Comparison of ENCODE assay signal across 8 cellular contexts in the genomic region with DNA sequence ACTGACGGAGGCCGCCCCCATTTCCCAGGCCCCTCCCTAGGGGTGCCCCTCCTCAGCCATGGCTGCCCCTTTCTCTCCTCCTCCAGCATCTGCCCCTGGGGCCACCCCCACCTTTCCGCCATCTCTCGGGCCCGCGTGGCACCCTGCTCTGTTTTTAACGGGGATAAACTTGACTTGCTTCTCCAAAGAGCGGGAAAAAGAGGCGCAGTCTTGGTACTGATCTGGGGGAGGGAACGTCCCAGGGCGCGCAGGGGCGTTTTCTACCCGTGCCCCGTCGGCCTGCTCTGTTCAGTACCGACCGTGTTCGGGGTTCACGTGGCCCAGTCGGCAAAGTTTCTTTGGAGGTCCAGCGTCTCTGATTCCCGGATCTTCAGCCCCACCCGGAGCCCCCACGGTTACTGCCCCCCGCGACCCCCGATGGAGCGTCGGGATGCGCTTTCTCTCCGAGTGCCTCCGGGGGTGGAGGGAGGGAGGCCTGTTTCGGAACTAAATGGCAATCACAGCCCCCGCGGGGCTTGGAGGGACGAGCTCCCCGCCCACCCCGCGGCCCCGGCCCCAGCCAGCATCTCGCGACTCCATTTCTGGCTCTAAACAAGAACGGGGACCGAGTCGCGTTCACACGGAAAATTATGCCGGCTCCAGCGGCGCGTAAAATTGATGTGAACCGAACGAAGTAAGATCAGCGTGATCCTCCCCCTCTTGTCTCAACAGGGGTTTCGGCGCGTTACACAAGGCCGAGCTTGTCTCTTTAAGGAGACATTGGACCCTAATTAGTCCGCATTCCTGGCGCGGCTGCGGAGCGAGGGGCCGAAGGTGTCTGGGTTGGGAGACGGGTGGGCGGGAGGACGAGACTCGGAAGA. TPM values are rescaled to one million over a fixed set of nuclear protein-coding genes. Genes with fewer than 3 reads are reported as not detected.
DNase-seq lines count a peak whose midpoint lies in the region; ATAC-seq and TF ChIP-seq lines count a peak whose summit lies in the region.

No MANE protein-coding gene starts in this region.

- H3K4me1 ChIP-seq in upper lobe of right lung = peaks cover 23% of the 10 kb centered on the region

- peak overlapping the region; percentile 38 for H3K27ac ChIP-seq in upper lobe of right lung

- no peaks in the 10 kb centered on the region for H3K36me3 ChIP-seq in GM06990 (ENCODE audit: control insufficient read depth, insufficient read depth, low read length)
- H3K36me3 ChIP-seq in upper lobe of right lung = no peaks in the 10 kb centered on the region

- ATAC-seq in upper lobe of right lung (no peak), GM21515 (IDR thresholded peaks at IDR 0.05; ENCODE audit: unreplicated experiment) (no peak)

- H3K4me3 Mint-ChIP-seq in nephron progenitor cell = no peak overlapping the region

- peak overlapping the region; percentile 97 for H3K27ac Mint-ChIP-seq in nephron progenitor cell

- no peaks in the 10 kb centered on the region for H3K9me3 ChIP-seq in upper lobe of right lung

- peaks cover 8% of the 10 kb centered on the region for H3K27me3 Mint-ChIP-seq in nephron progenitor cell (ENCODE audit: low read depth, poor library complexity)

- TF ChIP-seq CTCF in GM06990 (IDR thresholded peaks at IDR 0.05; ENCODE audit: insufficient read depth, low read length, poor library complexity, severe bottlenecking) = no peak
- no peak for TF ChIP-seq CTCF in fibroblast of mammary gland (conservative IDR thresholded peaks at IDR 0.05; ENCODE audit: control insufficient read depth, insufficient read depth, low read depth, low read length)
- TF ChIP-seq CTCF in nephron progenitor cell (IDR thresholded peaks at IDR 0.05) = no peak
- TF ChIP-seq CTCF in upper lobe of right lung (IDR thresholded peaks at IDR 0.05) = no peak

- peaks cover 14% of the 10 kb centered on the region for H3K36me3 Mint-ChIP-seq in nephron progenitor cell (ENCODE audit: low read depth)

- H3K4me3 ChIP-seq in GM06990 (replicated peaks; ENCODE audit: low read depth, low read length) = peak overlapping the region; percentile 73
- H3K4me3 ChIP-seq in fibroblast of mammary gland (ENCODE audit: control insufficient read depth, low read depth, low read length) = peak overlapping the region; percentile 81
- peak overlapping the region; percentile 62 for H3K4me3 ChIP-seq in upper lobe of right lung

- intact Hi-C loops in upper lobe of right lung (cut with DNase I) = no loop called here

- H3K27me3 ChIP-seq in GM06990 (replicated peaks; ENCODE audit: control insufficient read depth, insufficient read depth, low read length) = no peaks in the 10 kb centered on the region
- H3K27me3 ChIP-seq in upper lobe of right lung = no peaks in the 10 kb centered on the region

- DNase-seq in GM06990 (ENCODE audit: extremely low read depth, insufficient read length) = peak; percentile 62
- DNase-seq in NAMALWA (ENCODE audit: low spot score) = peak; percentile 80
- peak; percentile 44 for DNase-seq in activated T-cell treated with anti-CD3 and anti-CD28 coated beads, Interleukin-2, amount 50 U/mL, for 1 hour
- DNase-seq in fibroblast of mammary gland (ENCODE audit: low read depth) = peak; percentile 47
- peak; percentile 53 for DNase-seq in nephron progenitor cell
- DNase-seq in upper lobe of right lung = peak; percentile 79
- no peak for DNase-seq in OCI-M2 (lab: John Stamatoyannopoulos, UW; ENCODE audit: unreplicated experiment)

- H3K4me1 Mint-ChIP-seq in nephron progenitor cell = peaks cover 35% of the 10 kb centered on the region

- H3K9me3 Mint-ChIP-seq in nephron progenitor cell = peaks cover 18% of the 10 kb centered on the region

RNA-seq across cellular contexts. Expression of a gene that starts 1.1 kb away (rescaled TPM):
- 37.1 TPM for total RNA-seq in upper lobe of right lung
